In genomic region chr11:6694229-6694535, GRCh38 we compare ENCODE assay signal across 15 cellular contexts. TPM values are rescaled to one million over a fixed set of nuclear protein-coding genes. Genes with fewer than 3 reads are reported as not detected.
DNase-seq lines count a peak whose midpoint lies in the region; ATAC-seq, FAIRE-seq and TF ChIP-seq lines count a peak whose summit lies in the region.
"Had no signal": no experiment of that assay in that cellular context is flagged by ENCODE, and none has a peak within 500 bp of the region (broad histone marks: within the 10 kb centered on the region; RNA-seq: fewer than 3 reads in every experiment).

No MANE protein-coding gene starts in this region.

- no peak overlapping the region for H2AFZ ChIP-seq in endothelial cell of umbilical vein (ENCODE audit: low read depth, low read length)

- H3K4me2 ChIP-seq in endothelial cell of umbilical vein (ENCODE audit: insufficient read depth, low read length) = peak overlapping the region; percentile 86
- H3K4me2 ChIP-seq: A549 had no signal

- no peaks in the 10 kb centered on the region for H3K36me3 Mint-ChIP-seq in activated T-cell treated with anti-CD3 and anti-CD28 coated beads, Interleukin-2, amount 50 U/mL, for 24 hours (ENCODE audit: low read depth)
- peaks cover 5% of the 10 kb centered on the region for H3K36me3 Mint-ChIP-seq in T-helper 17 cell (ENCODE audit: low read depth)
- peaks cover 0 to 3% of the 10 kb centered on the region in 2 donors for H3K36me3 Mint-ChIP-seq in CD14-positive monocyte
- H3K36me3 Mint-ChIP-seq: naive B cell had no signal

- POLR2A ChIA-PET in endothelial cell of umbilical vein (lab: Charles Lee) = interaction anchor here (1.1 kb wide), 1 partner anchor 11 kb away, joined by 3 read pairs; the partner anchor contains the start of gene MRPL17

- no peak overlapping the region for H3K9ac ChIP-seq in endothelial cell of umbilical vein (replicated peaks; ENCODE audit: extremely low read depth, insufficient read depth, low read length)

- H3K9me1 ChIP-seq in endothelial cell of umbilical vein (replicated peaks; ENCODE audit: control insufficient read depth, extremely low read depth, insufficient read depth, low read length) = no peaks in the 10 kb centered on the region

- H3K4me1 ChIP-seq in endothelial cell of umbilical vein (ENCODE audit: control insufficient read depth, extremely low read depth, insufficient read depth, low read length) = peaks cover 31% of the 10 kb centered on the region
- H3K4me1 ChIP-seq: A549 had no signal

- no peak for TF ChIP-seq POLR2A in endothelial cell of umbilical vein (IDR thresholded peaks at IDR 0.05; ENCODE audit: low read depth, low read length)

- no peak for DNase-seq in activated T-cell treated with anti-CD3 and anti-CD28 coated beads, Interleukin-2, amount 50 U/mL, for 24 hours
- DNase-seq in activated T-cell treated with anti-CD3 and anti-CD28 coated beads for 4 hours (no peak), T-helper 17 cell (no peak), endothelial cell of umbilical vein (ENCODE audit: low read depth, low spot score) (peak; percentile 46), NCI-H446 (lab: John Stamatoyannopoulos, UW) (no peak), CD14-positive monocyte (ENCODE audit: low spot score) (no peak), cerebellar nuclear complex (lab: John Stamatoyannopoulos, UW) (no peak)
- DNase-seq: Kasumi-1, naive B cell, NCI-H1417, retina had no signal

- BruUV-seq in endothelial cell of umbilical vein (replicated peaks; lab: Mats Ljungman, UMichigan) = no TSS peak

- H3K27ac Mint-ChIP-seq in activated T-cell treated with anti-CD3 and anti-CD28 coated beads, Interleukin-2, amount 50 U/mL, for 24 hours = peak overlapping the region; percentile 82
- H3K27ac Mint-ChIP-seq in T-helper 17 cell (peak overlapping the region; percentile 81), CD14-positive monocyte (peak overlapping the region in 1 of 7 donors; percentile 3)

- no peaks in the 10 kb centered on the region for H3K79me2 ChIP-seq in endothelial cell of umbilical vein (ENCODE audit: control insufficient read depth, insufficient read depth, low read length)

- H3K9me3 Mint-ChIP-seq in activated T-cell treated with anti-CD3 and anti-CD28 coated beads, Interleukin-2, amount 50 U/mL, for 24 hours = no peaks in the 10 kb centered on the region
- peaks cover 0 to 2% (median 0%) of the 10 kb centered on the region in 7 donors for H3K9me3 Mint-ChIP-seq in CD14-positive monocyte
- H3K9me3 Mint-ChIP-seq: CD8-positive, alpha-beta memory T cell had no signal

- H3K27me3 ChIP-seq in endothelial cell of umbilical vein (ENCODE audit: control insufficient read depth in 2 of 2, insufficient read depth in 2 of 2, low read length in 2 of 2) = no peaks in the 10 kb centered on the region

- no peaks in the 10 kb centered on the region for H4K20me1 ChIP-seq in endothelial cell of umbilical vein (replicated peaks; ENCODE audit: control insufficient read depth, extremely low read depth, insufficient read depth, low read length)

- H3K9me3 ChIP-seq in T-helper 17 cell (ENCODE audit: control insufficient read depth, low read length, poor library complexity, severe bottlenecking) = no peaks in the 10 kb centered on the region
- no peaks in the 10 kb centered on the region for H3K9me3 ChIP-seq in endothelial cell of umbilical vein (replicated peaks; ENCODE audit: control insufficient read depth, insufficient read depth, low read length)
- H3K9me3 ChIP-seq: A549 had no signal

- intact Hi-C loops in endothelial cell of umbilical vein (cut with micrococcal nuclease) = no loop called here
- intact Hi-C loops in CD14-positive monocyte (cut with micrococcal nuclease) = no loop called here

- no peaks in the 10 kb centered on the region for H3K27me3 Mint-ChIP-seq in activated T-cell treated with anti-CD3 and anti-CD28 coated beads, Interleukin-2, amount 50 U/mL, for 24 hours
- H3K27me3 Mint-ChIP-seq in T-helper 17 cell (no peaks in the 10 kb centered on the region), CD14-positive monocyte (ENCODE audit: low read depth in 3 of 3) (peaks cover 1 to 3% (median 2%) of the 10 kb centered on the region in 3 donors)
- H3K27me3 Mint-ChIP-seq: CD8-positive, alpha-beta memory T cell; naive B cell had no signal

- H3K4me3 ChIP-seq in endothelial cell of umbilical vein (replicated peaks in 1 of 3; ENCODE audit: insufficient read depth in 1 of 3, low read depth in 1 of 3, low read length in 3 of 3) (no peak overlapping the region), skin epidermis (no peak overlapping the region)
- H3K4me3 ChIP-seq: A549 had no signal

- dilution Hi-C loops in endothelial cell of umbilical vein (cut with MboI; ENCODE audit: extremely low pct_ligation_motif_present, low sequenced_read_pairs) = no loop called here

- ATAC-seq in T-helper 17 cell = no peak
- ATAC-seq: A549 had no signal

- H3K4me3 Mint-ChIP-seq in activated T-cell treated with anti-CD3 and anti-CD28 coated beads, Interleukin-2, amount 50 U/mL, for 24 hours = peak overlapping the region; percentile 51
- no peak overlapping the region for H3K4me3 Mint-ChIP-seq in T-helper 17 cell
- H3K4me3 Mint-ChIP-seq in CD14-positive monocyte = peak overlapping the region in 1 of 2 donors; percentile 31

- TF ChIP-seq CTCF in endothelial cell of umbilical vein (IDR thresholded peaks at IDR 0.05; ENCODE audit: extremely low read depth in 1 of 2, insufficient read depth in 1 of 2, low read depth in 1 of 2, low read length in 2 of 2) (no peak), CD14-positive monocyte (IDR thresholded peaks at IDR 0.05) (no peak)

- no peaks in the 10 kb centered on the region for H3K36me3 ChIP-seq in endothelial cell of umbilical vein (ENCODE audit: control insufficient read depth in 2 of 2, extremely low read depth in 1 of 2, insufficient read depth in 2 of 2, low read length in 2 of 2)

- H3K4me1 Mint-ChIP-seq in activated T-cell treated with anti-CD3 and anti-CD28 coated beads, Interleukin-2, amount 50 U/mL, for 24 hours (ENCODE audit: low read depth) = peaks cover 44% of the 10 kb centered on the region
- H3K4me1 Mint-ChIP-seq in T-helper 17 cell = peaks cover 22% of the 10 kb centered on the region
- H3K4me1 Mint-ChIP-seq in CD14-positive monocyte = peaks cover 12% of the 10 kb centered on the region

- CTCF ChIA-PET in endothelial cell of umbilical vein (lab: Charles Lee) = interaction anchor here (0.8 to 1.2 kb wide), 4 partner anchors 9 to 163 kb away, joined by 3 to 5 read pairs (median 4); no protein-coding TSS in a partner anchor

- no peak for FAIRE-seq in endothelial cell of umbilical vein (lab: Jason Lieb, UNC)
- FAIRE-seq: A549, TTC549 had no signal

- peak overlapping the region; percentile 88 for H3K27ac ChIP-seq in endothelial cell of umbilical vein (ENCODE audit: insufficient read depth, low read depth, low read length)
- peak overlapping the region in 11 of 21 experiments; percentile 18 to 66 (median 47) for H3K27ac ChIP-seq in skin epidermis
- H3K27ac ChIP-seq: A549 had no signal

TF ChIP-seq in endothelial cell of umbilical vein, 7 proteins besides CTCF, POLR2A, EP300 and RAD21:
- no peak for TF ChIP-seq FOS (IDR thresholded peaks at IDR 0.05; ENCODE audit: borderline replicate concordance, insufficient read depth, low read length)
- TF ChIP-seq JUN (IDR thresholded peaks at IDR 0.05; ENCODE audit: borderline replicate concordance, insufficient read depth, insufficient read length, low read depth) = no peak
- TF ChIP-seq MAX (IDR thresholded peaks at IDR 0.05; ENCODE audit: insufficient read depth, insufficient read length) = no peak
- TF ChIP-seq EZH2 (IDR thresholded peaks at IDR 0.05; ENCODE audit: borderline replicate concordance, low read depth, low read length, severe bottlenecking) = no peak
- TF ChIP-seq MYC (IDR thresholded peaks at IDR 0.05; ENCODE audit: low read depth, low read length) = no peak
- TF ChIP-seq GATA2 (IDR thresholded peaks at IDR 0.05; ENCODE audit: insufficient read depth, insufficient read length, low read depth, low read length) = no peak
- TF ChIP-seq POLR2AphosphoS5 (IDR thresholded peaks at IDR 0.05; ENCODE audit: insufficient read depth, low read depth, low read length) = no peak
TF ChIP-seq in endothelial cell of umbilical vein: peak in this region for 0.

RNA-seq across cellular contexts. Expression of gene MRPL17, which starts 11.0 kb away (rescaled TPM):
- total RNA-seq in T-helper 17 cell = 10 to 100 TPM; 10.9 TPM
- total RNA-seq in endothelial cell of umbilical vein = 86.8 and 87.2 TPM in 2 replicates
- polyA plus RNA-seq in endothelial cell of umbilical vein = 61.7 and 67.6 TPM in 2 replicates
- polyA plus RNA-seq in endothelial cell of umbilical vein (2011; cell fraction: cytosol; rRNA removed) = 72.5 and 80.8 TPM in 2 replicates
- polyA plus RNA-seq in endothelial cell of umbilical vein (2011; cell fraction: nucleus; rRNA removed) = 34.5 and 39.1 TPM in 2 replicates
- polyA plus RNA-seq in endothelial cell of umbilical vein (2012) = 90.2 and 103 TPM in 2 replicates
- 42.4 and 46.0 TPM in 2 replicates for polyA minus RNA-seq in endothelial cell of umbilical vein
- 67.5 TPM for polyA minus RNA-seq in endothelial cell of umbilical vein (2011; cell fraction: cytosol; rRNA and poly(A)+ RNA removed)
- polyA minus RNA-seq in endothelial cell of umbilical vein (2011; cell fraction: nucleus; rRNA and poly(A)+ RNA removed) = 10.6 and 12.9 TPM in 2 replicates
- 10 to 100 TPM; 12.8 to 14.0 TPM for polyA plus RNA-seq in CD14-positive monocyte

RNA-seq across cellular contexts. Expression of gene DCHS1, which starts 38.6 kb away (rescaled TPM):
- total RNA-seq in T-helper 17 cell (1 to 10 TPM; 1.8 to 8.0 TPM), endothelial cell of umbilical vein (73.0 and 73.1 TPM in 2 replicates)
- polyA plus RNA-seq in endothelial cell of umbilical vein (56.2 and 64.2 TPM in 2 replicates), CD14-positive monocyte (under 1 TPM; 0.01 to 0.02 TPM)
- 31.1 and 35.9 TPM in 2 replicates for polyA plus RNA-seq in endothelial cell of umbilical vein (2011; cell fraction: cytosol; rRNA removed)
- polyA plus RNA-seq in endothelial cell of umbilical vein (2011; cell fraction: nucleus; rRNA removed) = 89.5 and 105 TPM in 2 replicates
- polyA plus RNA-seq in endothelial cell of umbilical vein (2012) = 52.6 and 58.4 TPM in 2 replicates
- 125 and 133 TPM in 2 replicates for polyA minus RNA-seq in endothelial cell of umbilical vein
- polyA minus RNA-seq in endothelial cell of umbilical vein (2011; cell fraction: cytosol; rRNA and poly(A)+ RNA removed) = not detected
- polyA minus RNA-seq in endothelial cell of umbilical vein (2011; cell fraction: nucleus; rRNA and poly(A)+ RNA removed) = 59.4 and 70.9 TPM in 2 replicates
